9 cellular contexts compared by ENCODE assay signal in genomic region chr4:4865705-4866123, GRCh38. TPM values are rescaled to one million over a fixed set of nuclear protein-coding genes. Genes with fewer than 3 reads are reported as not detected.
DNase-seq lines count a peak whose midpoint lies in the region; ATAC-seq, FAIRE-seq and TF ChIP-seq lines count a peak whose summit lies in the region.
"Had no signal": no experiment of that assay in that cellular context is flagged by ENCODE, and none has a peak within 500 bp of the region (broad histone marks: within the 10 kb centered on the region; RNA-seq: fewer than 3 reads in every experiment).

No MANE protein-coding gene starts in this region.

- H3K9me3 ChIP-seq in adipocyte (ENCODE audit: control insufficient read depth, low read length) (no peaks in the 10 kb centered on the region), keratinocyte (ENCODE audit: control insufficient read depth, low read depth, low read length) (no peaks in the 10 kb centered on the region)

- H3K4me3 ChIP-seq in adipocyte (ENCODE audit: low read length) = peak overlapping the region; percentile 71
- H3K4me3 ChIP-seq in keratinocyte (ENCODE audit: control insufficient read depth in 2 of 3, extremely low read depth in 1 of 3, insufficient read depth in 2 of 3, low read depth in 1 of 3, low read length in 3 of 3) = no peak overlapping the region

- H3K36me3 Mint-ChIP-seq in activated CD4-positive, alpha-beta memory T cell treated with anti-CD3 and anti-CD28 coated beads for 36 hours = peaks cover 2% of the 10 kb centered on the region
- peaks cover 12% of the 10 kb centered on the region for H3K36me3 Mint-ChIP-seq in activated CD4-positive, alpha-beta memory T cell treated with anti-CD3 and anti-CD28 coated beads, Interleukin-2, amount 10 ng/mL, durations not matched to agents 7 days and 5 days (ENCODE audit: low read depth)
- H3K36me3 Mint-ChIP-seq in stimulated activated naive B cell treated with anti-CD40 and anti-IgM and Interleukin-4, amounts not matched to agents 10 μg/mL and 1 μg/mL and 100 μg/mL, for 72 hours = peaks cover 8 to 12% of the 10 kb centered on the region in 2 donors

- intact Hi-C loops in activated CD4-positive, alpha-beta memory T cell treated with anti-CD3 and anti-CD28 coated beads for 36 hours (cut with micrococcal nuclease) = no loop called here

- POLR2A ChIA-PET in activated CD4-positive, alpha-beta memory T cell treated with anti-CD3 and anti-CD28 coated beads for 36 hours (lab: Charles Lee) = no interaction called here
- POLR2A ChIA-PET in activated CD4-positive, alpha-beta memory T cell treated with anti-CD3 and anti-CD28 coated beads, Interleukin-2, amount 10 ng/mL, durations not matched to agents 7 days and 5 days (lab: Charles Lee) = no interaction called here

- H3K4me2 ChIP-seq in keratinocyte (ENCODE audit: control insufficient read depth, extremely low read depth, insufficient read depth, low read depth, low read length) = peak overlapping the region; percentile 48

- peaks cover 13% of the 10 kb centered on the region for H3K4me1 ChIP-seq in adipocyte (ENCODE audit: control insufficient read depth, insufficient read depth, low read length)
- H3K4me1 ChIP-seq in keratinocyte (ENCODE audit: control insufficient read depth, extremely low read depth, insufficient read depth, low read length) = no peaks in the 10 kb centered on the region

- peaks cover 27% of the 10 kb centered on the region for H3K4me1 Mint-ChIP-seq in activated CD4-positive, alpha-beta memory T cell treated with anti-CD3 and anti-CD28 coated beads for 36 hours (ENCODE audit: low read depth)
- H3K4me1 Mint-ChIP-seq in activated CD4-positive, alpha-beta memory T cell treated with anti-CD3 and anti-CD28 coated beads, Interleukin-2, amount 10 ng/mL, durations not matched to agents 7 days and 5 days = peaks cover 13% of the 10 kb centered on the region
- H3K4me1 Mint-ChIP-seq in stimulated activated naive B cell treated with anti-CD40 and anti-IgM and Interleukin-4, amounts not matched to agents 10 μg/mL and 1 μg/mL and 100 μg/mL, for 72 hours = peaks cover 28 to 53% of the 10 kb centered on the region in 2 donors

- H3K27me3 Mint-ChIP-seq in activated CD4-positive, alpha-beta memory T cell treated with anti-CD3 and anti-CD28 coated beads for 36 hours = peaks cover 77% of the 10 kb centered on the region
- peaks cover 78% of the 10 kb centered on the region for H3K27me3 Mint-ChIP-seq in activated CD4-positive, alpha-beta memory T cell treated with anti-CD3 and anti-CD28 coated beads, Interleukin-2, amount 10 ng/mL, durations not matched to agents 7 days and 5 days
- peaks cover 67 to 73% of the 10 kb centered on the region in 2 donors for H3K27me3 Mint-ChIP-seq in stimulated activated naive B cell treated with anti-CD40 and anti-IgM and Interleukin-4, amounts not matched to agents 10 μg/mL and 1 μg/mL and 100 μg/mL, for 72 hours

- CTCF ChIA-PET in activated CD4-positive, alpha-beta memory T cell treated with anti-CD3 and anti-CD28 coated beads for 36 hours (lab: Charles Lee) = interaction anchor here (1.0 kb wide), 1 partner anchor 378 kb away, joined by 3 read pairs; no protein-coding TSS in a partner anchor
- CTCF ChIA-PET in activated CD4-positive, alpha-beta memory T cell treated with anti-CD3 and anti-CD28 coated beads, Interleukin-2, amount 10 ng/mL, durations not matched to agents 7 days and 5 days (lab: Charles Lee) = no interaction called here

- H3K36me3 ChIP-seq in adipocyte (ENCODE audit: control insufficient read depth, insufficient read depth, low read length, severe bottlenecking) (peaks cover 32% of the 10 kb centered on the region), keratinocyte (ENCODE audit: control insufficient read depth in 2 of 2, extremely low read depth in 1 of 2, insufficient read depth in 2 of 2, low read length in 2 of 2) (no peaks in the 10 kb centered on the region)

- H3K4me3 Mint-ChIP-seq in activated CD4-positive, alpha-beta memory T cell treated with anti-CD3 and anti-CD28 coated beads for 36 hours = peak overlapping the region; percentile 59
- no peak overlapping the region for H3K4me3 Mint-ChIP-seq in activated CD4-positive, alpha-beta memory T cell treated with anti-CD3 and anti-CD28 coated beads, Interleukin-2, amount 10 ng/mL, durations not matched to agents 7 days and 5 days
- peak overlapping the region; percentile 83 to 85 for H3K4me3 Mint-ChIP-seq in stimulated activated naive B cell treated with anti-CD40 and anti-IgM and Interleukin-4, amounts not matched to agents 10 μg/mL and 1 μg/mL and 100 μg/mL, for 72 hours

- no peak overlapping the region for H3K27ac Mint-ChIP-seq in activated CD4-positive, alpha-beta memory T cell treated with anti-CD3 and anti-CD28 coated beads for 36 hours
- H3K27ac Mint-ChIP-seq in activated CD4-positive, alpha-beta memory T cell treated with anti-CD3 and anti-CD28 coated beads, Interleukin-2, amount 10 ng/mL, durations not matched to agents 7 days and 5 days = no peak overlapping the region
- peak overlapping the region; percentile 90 for H3K27ac Mint-ChIP-seq in stimulated activated naive B cell treated with anti-CD40 and anti-IgM and Interleukin-4, amounts not matched to agents 10 μg/mL and 1 μg/mL and 100 μg/mL, for 72 hours

- no peak for FAIRE-seq in keratinocyte (lab: Jason Lieb, UNC)

- H4K20me1 ChIP-seq in keratinocyte (ENCODE audit: control insufficient read depth, extremely low read depth, insufficient read depth, low read length) = peaks cover 10% of the 10 kb centered on the region

- H3K9ac ChIP-seq in adipocyte (ENCODE audit: low read length) = peak overlapping the region; percentile 57
- no peak overlapping the region for H3K9ac ChIP-seq in keratinocyte (ENCODE audit: control insufficient read depth, extremely low read depth, insufficient read depth, low read length)

- DNase-seq in activated CD4-positive, alpha-beta memory T cell treated with anti-CD3 and anti-CD28 coated beads for 36 hours = no peak
- no peak for DNase-seq in activated CD4-positive, alpha-beta memory T cell treated with anti-CD3 and anti-CD28 coated beads, Interleukin-2, amount 10 ng/mL, durations not matched to agents 7 days and 5 days
- DNase-seq in adipocyte (ENCODE audit: low read depth) (no peak), keratinocyte (ENCODE audit: low read depth, low spot score) (no peak), NCI-H2029 (lab: John Stamatoyannopoulos, UW) (no peak)
- DNase-seq in stimulated activated naive B cell treated with anti-CD40 and anti-IgM and Interleukin-4, amounts not matched to agents 10 μg/mL and 1 μg/mL and 100 μg/mL, for 72 hours = no peak
- DNase-seq: C1 segment of cervical spinal cord had no signal

- H3K27ac ChIP-seq in keratinocyte (ENCODE audit: control insufficient read depth, insufficient read depth, low read length) = no peak overlapping the region

- ATAC-seq in stimulated activated naive B cell treated with anti-CD40 and anti-IgM and Interleukin-4, amounts not matched to agents 10 μg/mL and 1 μg/mL and 100 μg/mL, for 72 hours (replicated peaks) = no peak
- no peak for ATAC-seq in GM18517 (IDR thresholded peaks at IDR 0.05; ENCODE audit: unreplicated experiment)
- no peak for ATAC-seq in HG03342 (IDR thresholded peaks at IDR 0.05; ENCODE audit: unreplicated experiment)

- dilution Hi-C loops in keratinocyte (cut with MboI; ENCODE audit: extremely low pct_ligation_motif_present, low sequenced_read_pairs) = no loop called here

- H3K9me1 ChIP-seq in keratinocyte (ENCODE audit: control insufficient read depth, extremely low read depth, insufficient read depth, low read length) = no peaks in the 10 kb centered on the region

- H3K27me3 ChIP-seq in adipocyte (replicated peaks; ENCODE audit: control insufficient read depth, insufficient read depth, low read length) = peaks cover 5% of the 10 kb centered on the region
- peaks cover 99% of the 10 kb centered on the region for H3K27me3 ChIP-seq in keratinocyte (ENCODE audit: control insufficient read depth, extremely low read depth, insufficient read depth, low read length)

- H2AFZ ChIP-seq in keratinocyte (ENCODE audit: control insufficient read depth, low read length) = no peak overlapping the region

- no peak for TF ChIP-seq CTCF in keratinocyte (optimal IDR thresholded peaks at IDR 0.05 in 1 of 3, IDR thresholded peaks at IDR 0.05 in 1 of 3, conservative IDR thresholded peaks at IDR 0.05 in 1 of 3; ENCODE audit: extremely low read depth in 1 of 3, insufficient read depth in 2 of 3, low read length in 3 of 3)

- no peaks in the 10 kb centered on the region for H3K9me3 Mint-ChIP-seq in activated CD4-positive, alpha-beta memory T cell treated with anti-CD3 and anti-CD28 coated beads for 36 hours
- no peaks in the 10 kb centered on the region for H3K9me3 Mint-ChIP-seq in activated CD4-positive, alpha-beta memory T cell treated with anti-CD3 and anti-CD28 coated beads, Interleukin-2, amount 10 ng/mL, durations not matched to agents 7 days and 5 days
- H3K9me3 Mint-ChIP-seq in stimulated activated naive B cell treated with anti-CD40 and anti-IgM and Interleukin-4, amounts not matched to agents 10 μg/mL and 1 μg/mL and 100 μg/mL, for 72 hours = peaks cover 6 to 11% of the 10 kb centered on the region in 2 donors

- H3K79me2 ChIP-seq in keratinocyte (ENCODE audit: control insufficient read depth, insufficient read depth, low read length) = no peaks in the 10 kb centered on the region

RNA-seq across cellular contexts. Expression of gene MSX1, which starts 6.2 kb away (rescaled TPM):
- under 1 TPM in 1 of 2 experiments, not detected in 1; 0.12 TPM for total RNA-seq in activated CD4-positive, alpha-beta memory T cell treated with anti-CD3 and anti-CD28 coated beads for 36 hours
- not detected for total RNA-seq in activated CD4-positive, alpha-beta memory T cell treated with anti-CD3 and anti-CD28 coated beads, Interleukin-2, amount 10 ng/mL, durations not matched to agents 7 days and 5 days
- polyA plus RNA-seq in keratinocyte = 0.06 to 0.10 TPM in 2 of 3 replicates, not detected in the other
- not detected for polyA plus RNA-seq in keratinocyte (2011; ENCODE audit: low read depth)
- 0.04 and 0.18 TPM in 2 replicates for polyA plus RNA-seq in keratinocyte (2011; cell fraction: cytosol; rRNA removed)
- polyA plus RNA-seq in keratinocyte (2011; cell fraction: nucleus; rRNA removed) = 0.09 and 0.13 TPM in 2 replicates
- not detected in 2 replicates for polyA plus RNA-seq in keratinocyte (2012; ENCODE audit: low replicate concordance)
- polyA minus RNA-seq in keratinocyte = not detected in 3 replicates
- polyA minus RNA-seq in keratinocyte (2011; cell fraction: cytosol; rRNA and poly(A)+ RNA removed) = not detected
- 0.32 TPM in 1 of 2 replicates, not detected in the other for polyA minus RNA-seq in keratinocyte (2011; cell fraction: nucleus; rRNA and poly(A)+ RNA removed)
